Comparison of ENCODE assay signal across 8 cellular contexts in the genomic region with DNA sequence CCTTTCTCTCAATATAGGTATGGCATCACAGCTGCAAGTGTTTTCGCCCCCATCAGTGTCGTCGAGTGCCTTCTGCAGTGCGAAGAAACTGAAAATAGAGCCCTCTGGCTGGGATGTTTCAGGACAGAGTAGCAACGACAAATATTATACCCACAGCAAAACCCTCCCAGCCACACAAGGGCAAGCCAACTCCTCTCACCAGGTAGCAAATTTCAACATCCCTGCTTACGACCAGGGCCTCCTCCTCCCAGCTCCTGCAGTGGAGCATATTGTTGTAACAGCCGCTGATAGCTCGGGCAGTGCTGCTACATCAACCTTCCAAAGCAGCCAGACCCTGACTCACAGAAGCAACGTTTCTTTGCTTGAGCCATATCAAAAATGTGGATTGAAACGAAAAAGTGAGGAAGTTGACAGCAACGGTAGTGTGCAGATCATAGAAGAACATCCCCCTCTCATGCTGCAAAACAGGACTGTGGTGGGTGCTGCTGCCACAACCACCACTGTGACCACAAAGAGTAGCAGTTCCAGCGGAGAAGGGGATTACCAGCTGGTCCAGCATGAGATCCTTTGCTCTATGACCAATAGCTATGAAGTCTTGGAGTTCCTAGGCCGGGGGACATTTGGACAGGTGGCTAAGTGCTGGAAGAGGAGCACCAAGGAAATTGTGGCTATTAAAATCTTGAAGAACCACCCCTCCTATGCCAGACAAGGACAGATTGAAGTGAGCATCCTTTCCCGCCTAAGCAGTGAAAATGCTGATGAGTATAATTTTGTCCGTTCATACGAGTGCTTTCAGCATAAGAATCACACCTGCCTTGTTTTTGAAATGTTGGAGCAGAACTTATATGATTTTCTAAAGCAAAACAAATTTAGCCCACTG. TPM values are rescaled to one million over a fixed set of nuclear protein-coding genes. Genes with fewer than 3 reads are reported as not detected.
DNase-seq lines count a peak whose midpoint lies in the region; ATAC-seq lines count a peak whose summit lies in the region.
"Had no signal": no experiment of that assay in that cellular context is flagged by ENCODE, and none has a peak within 500 bp of the region (broad histone marks: within the 10 kb centered on the region; RNA-seq: fewer than 3 reads in every experiment).

No MANE protein-coding gene starts in this region.

- no peaks in the 10 kb centered on the region for H3K9me3 Mint-ChIP-seq in activated naive CD8-positive, alpha-beta T cell treated with anti-CD3 and anti-CD28 coated beads for 36 hours

- peak overlapping the region; percentile 69 for H3K4me3 Mint-ChIP-seq in activated naive CD8-positive, alpha-beta T cell treated with anti-CD3 and anti-CD28 coated beads for 36 hours

- ATAC-seq in GM21723 (IDR thresholded peaks at IDR 0.05; ENCODE audit: unreplicated experiment), result peak; percentile 54

- H3K4me1 Mint-ChIP-seq in activated naive CD8-positive, alpha-beta T cell treated with anti-CD3 and anti-CD28 coated beads for 36 hours, result peaks cover 74% of the 10 kb centered on the region

- H3K27ac Mint-ChIP-seq in activated naive CD8-positive, alpha-beta T cell treated with anti-CD3 and anti-CD28 coated beads for 36 hours, result peak overlapping the region; percentile 92

- peaks cover 42% of the 10 kb centered on the region for H3K36me3 Mint-ChIP-seq in activated naive CD8-positive, alpha-beta T cell treated with anti-CD3 and anti-CD28 coated beads for 36 hours

- DNase-seq in NOMO-1 (lab: John Stamatoyannopoulos, UW; ENCODE audit: unreplicated experiment in 2 of 2) (peak; percentile 70 to 72), NCI-H1417 (lab: John Stamatoyannopoulos, UW) (no peak), DMS 273 (lab: John Stamatoyannopoulos, UW; ENCODE audit: unreplicated experiment) (no peak), inferior parietal cortex (ENCODE audit: extremely low spot score) (no peak)
- peak; percentile 75 for DNase-seq in activated naive CD8-positive, alpha-beta T cell treated with anti-CD3 and anti-CD28 coated beads for 36 hours
- peak; percentile 40 for DNase-seq in stimulated activated CD8-positive, alpha-beta memory T cell treated with anti-CD3 and anti-CD28 coated beads, Interleukin-4, amount 100 ng/mL, for 24 hours (ENCODE audit: low read depth)
- DNase-seq: SK-N-SH had no signal

- no peaks in the 10 kb centered on the region for H3K27me3 Mint-ChIP-seq in activated naive CD8-positive, alpha-beta T cell treated with anti-CD3 and anti-CD28 coated beads for 36 hours

RNA-seq across cellular contexts. Expression of a gene that starts 11.5 kb away (rescaled TPM):
- 10 to 100 TPM; 41.1 to 45.7 TPM for total RNA-seq in activated naive CD8-positive, alpha-beta T cell treated with anti-CD3 and anti-CD28 coated beads for 36 hours

RNA-seq across cellular contexts. Expression of a gene that starts 35.5 kb away (rescaled TPM):
- total RNA-seq in activated naive CD8-positive, alpha-beta T cell treated with anti-CD3 and anti-CD28 coated beads for 36 hours, result 10 to 100 TPM; 25.2 to 26.5 TPM

RNA-seq across cellular contexts. Expression of a gene that starts 36.0 kb away (rescaled TPM):
- total RNA-seq in activated naive CD8-positive, alpha-beta T cell treated with anti-CD3 and anti-CD28 coated beads for 36 hours, result 10 to 100 TPM; 36.8 to 37.7 TPM

RNA-seq across cellular contexts. Expression of a gene that starts 38.7 kb away (rescaled TPM):
- under 1 TPM in 1 of 2 experiments, not detected in 1; 0.20 TPM for total RNA-seq in activated naive CD8-positive, alpha-beta T cell treated with anti-CD3 and anti-CD28 coated beads for 36 hours

RNA-seq across cellular contexts. Expression of a gene that starts 53.2 kb away (rescaled TPM):
- 1 to 10 TPM in 1 of 2 experiments, under 1 TPM in 1; 0.88 to 2.2 TPM for total RNA-seq in activated naive CD8-positive, alpha-beta T cell treated with anti-CD3 and anti-CD28 coated beads for 36 hours

Comparison
In these comparisons a context has a peak if more than half of its experiments do, and no peak if none do; other contexts are left out.
1. DNase-seq: peak in NOMO-1 (2 of 2), activated naive CD8-positive, alpha-beta T cell treated with anti-CD3 and anti-CD28 coated beads for 36 hours (single experiment) and stimulated activated CD8-positive, alpha-beta memory T cell treated with anti-CD3 and anti-CD28 coated beads, Interleukin-4, amount 100 ng/mL, for 24 hours (single experiment); none in NCI-H1417 (0 of 3), DMS 273 (single experiment) and inferior parietal cortex (single experiment).